In the genomic region with DNA sequence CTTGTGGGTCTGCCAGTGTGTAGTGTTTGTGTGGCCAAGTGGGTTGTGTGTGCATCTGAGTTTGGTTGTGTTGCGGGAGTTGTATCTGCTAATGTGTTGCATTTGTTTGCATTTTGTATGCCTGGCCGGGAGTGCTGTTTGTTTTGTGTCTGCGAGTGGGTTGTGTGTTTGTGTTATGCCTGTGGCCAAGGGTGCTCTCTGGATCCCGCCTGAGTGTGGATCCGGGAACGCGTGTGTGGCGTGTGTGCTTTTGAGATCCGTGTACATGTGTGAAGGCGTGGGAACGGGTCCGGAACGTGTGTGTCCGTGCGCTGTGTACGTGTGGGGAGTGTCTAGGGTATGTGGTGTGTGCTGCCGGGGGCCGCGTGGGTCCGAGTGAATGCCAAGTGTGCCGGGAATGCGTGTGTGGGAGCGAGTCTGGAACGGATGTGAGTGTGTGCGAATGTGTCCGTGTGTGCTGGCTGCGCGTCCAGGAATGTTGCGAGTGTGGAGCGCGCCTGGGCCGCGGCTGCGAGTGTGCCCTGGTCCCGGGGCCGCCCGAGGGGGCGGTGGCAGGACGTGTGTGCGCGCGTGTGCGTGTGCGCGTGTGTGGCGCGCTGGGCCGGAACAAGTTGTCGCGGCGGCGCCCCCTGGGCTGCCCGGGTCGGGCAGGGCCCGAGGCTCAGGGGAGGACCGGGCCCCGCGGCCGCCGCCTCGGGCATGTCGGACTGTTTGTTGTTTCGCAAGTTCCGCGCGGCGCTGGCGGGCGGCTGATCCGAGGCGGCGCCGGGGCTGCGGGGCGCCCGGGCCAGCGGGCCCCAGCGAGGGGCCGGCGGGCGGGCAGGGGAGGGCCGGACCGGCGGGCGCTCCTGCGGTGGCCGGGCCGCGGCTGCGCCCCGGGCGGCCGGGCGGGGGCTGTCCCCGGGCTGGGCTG, we compare ENCODE assay signal across 8 cellular contexts. TPM values are rescaled to one million over a fixed set of nuclear protein-coding genes. Genes with fewer than 3 reads are reported as not detected.
DNase-seq lines count a peak whose midpoint lies in the region; ATAC-seq, FAIRE-seq and TF ChIP-seq lines count a peak whose summit lies in the region.

No MANE protein-coding gene starts in this region.

- TF ChIP-seq EP300 in neural cell (conservative IDR thresholded peaks at IDR 0.05; ENCODE audit: poor library complexity, severe bottlenecking): no peak

- H3K4me2 ChIP-seq in neural cell (ENCODE audit: low read length): peak overlapping the region; percentile 59

- no peak for FAIRE-seq in GM19239 (lab: Jason Lieb, UNC)

- H2AFZ ChIP-seq in neural cell (ENCODE audit: low read depth, low read length): peak overlapping the region; percentile 27

- DNase-seq in BJ (ENCODE audit: low read depth): no peak
- DNase-seq in HT1080 (ENCODE audit: low read depth): peak; percentile 32
- DNase-seq in activated CD8-positive, alpha-beta memory T cell treated with anti-CD3 and anti-CD28 coated beads, Interleukin-2, amount 50 U/mL, for 48 hours: peak; percentile 61
- peak; percentile 49 for DNase-seq in fibroblast of villous mesenchyme (ENCODE audit: low read depth)
- no peak for DNase-seq in GM19239 (ENCODE audit: insufficient read length, low spot score)
- DNase-seq in H4 (ENCODE audit: low spot score): no peak

- POLR2A ChIA-PET in BJ (lab: Charles Lee): no interaction called here

- H4K20me1 ChIP-seq in neural cell (ENCODE audit: insufficient read depth): no peaks in the 10 kb centered on the region

- no peaks in the 10 kb centered on the region for H3K27me3 ChIP-seq in BJ (ENCODE audit: control insufficient read depth, insufficient read depth, low read length)
- H3K27me3 ChIP-seq in neural cell (ENCODE audit: insufficient read depth, low read depth, low read length): peaks cover 34% of the 10 kb centered on the region

- H3F3A ChIP-seq in neural cell (ENCODE audit: insufficient read depth, low read length, poor library complexity, severe bottlenecking): no peaks in the 10 kb centered on the region

- H3K36me3 ChIP-seq in BJ (ENCODE audit: control insufficient read depth, insufficient read depth, low read length): no peaks in the 10 kb centered on the region
- H3K36me3 ChIP-seq in neural cell (ENCODE audit: insufficient read depth, low read length): no peaks in the 10 kb centered on the region

- H3K4me3 ChIP-seq in BJ (ENCODE audit: low read depth, low read length) (peak overlapping the region; percentile 60), fibroblast of villous mesenchyme (ENCODE audit: low read depth, low read length) (peak overlapping the region; percentile 65), neural cell (ENCODE audit: low read length) (peak overlapping the region; percentile 73)

- peak overlapping the region; percentile 60 for H3K9ac ChIP-seq in neural cell (ENCODE audit: low read length)

- no peaks in the 10 kb centered on the region for H3K9me2 ChIP-seq in neural cell (ENCODE audit: insufficient read depth, low read length)

- no peak for ATAC-seq in HG03442 (IDR thresholded peaks at IDR 0.05; ENCODE audit: unreplicated experiment)

- H3K9me3 ChIP-seq in neural cell (ENCODE audit: low read length): no peaks in the 10 kb centered on the region

- no peak overlapping the region for H3K27ac ChIP-seq in neural cell (ENCODE audit: low read length)

- no peaks in the 10 kb centered on the region for H3K79me2 ChIP-seq in neural cell (replicated peaks; ENCODE audit: insufficient read depth, low read length)

- CTCF ChIA-PET in BJ (lab: Yijun Ruan, JAX): interaction anchor here (0.6 to 2.5 kb wide), 17 partner anchors 10 to 1582 kb away, joined by 3 to 11 read pairs (median 3); no protein-coding TSS in a partner anchor

- TF ChIP-seq RAD21 in neural cell (conservative IDR thresholded peaks at IDR 0.05): peak; percentile 13

- TF ChIP-seq CTCF in BJ (IDR thresholded peaks at IDR 0.05; ENCODE audit: insufficient read depth, low read depth, low read length): no peak
- TF ChIP-seq CTCF in fibroblast of villous mesenchyme (IDR thresholded peaks at IDR 0.05; ENCODE audit: insufficient read depth, low read depth, low read length): no peak
- no peak for TF ChIP-seq CTCF in neural cell (IDR thresholded peaks at IDR 0.05; ENCODE audit: poor library complexity, severe bottlenecking)

TF ChIP-seq in neural cell, 6 proteins besides CTCF, POLR2A, EP300 and RAD21:
- TF ChIP-seq EZH2 (IDR thresholded peaks at IDR 0.05; ENCODE audit: borderline replicate concordance, insufficient read depth, low read length, poor library complexity, severe bottlenecking) (peak; percentile 39), MXI1 (conservative IDR thresholded peaks at IDR 0.05; ENCODE audit: poor library complexity, severe bottlenecking) (no peak), REST (IDR thresholded peaks at IDR 0.05; ENCODE audit: borderline replicate concordance) (no peak), TAF1 (IDR thresholded peaks at IDR 0.05; ENCODE audit: low read depth) (no peak), POLR2AphosphoS5 (IDR thresholded peaks at IDR 0.05) (no peak), SMC3 (conservative IDR thresholded peaks at IDR 0.05; ENCODE audit: poor library complexity) (no peak)

RNA-seq across cellular contexts. Expression of gene PTPRU, which starts 0.9 kb away (rescaled TPM):
- 12.8 and 19.8 TPM in 2 replicates for polyA plus RNA-seq in BJ (2011; rRNA removed)
- polyA minus RNA-seq in BJ (2011; rRNA and poly(A)+ RNA removed): 20.9 and 26.4 TPM in 2 replicates
- total RNA-seq in HT1080 (2014; rRNA removed; shearing (Covaris generic)): 37.5 and 40.1 TPM in 2 replicates
- polyA plus RNA-seq in HT1080 (2015; cell fraction: cytosol; rRNA removed): 20.1 and 27.7 TPM in 2 replicates
- 28.9 and 32.2 TPM in 2 replicates for polyA plus RNA-seq in HT1080 (2015; cell fraction: nucleus; rRNA removed)
- total RNA-seq in fibroblast of villous mesenchyme: 5.5 and 6.9 TPM in 2 replicates
- polyA plus RNA-seq in neural cell: 2.5 and 5.0 TPM in 2 replicates
- 8.3 and 10.1 TPM in 2 replicates for polyA minus RNA-seq in neural cell
- total RNA-seq in H4 (2014; rRNA removed; shearing (Covaris generic)): 16.2 and 18.3 TPM in 2 replicates

RNA-seq across cellular contexts. Expression of gene MECR, which starts 6.5 kb away (rescaled TPM):
- polyA plus RNA-seq in BJ (2011; rRNA removed) (20.9 and 35.6 TPM in 2 replicates), neural cell (14.0 and 27.6 TPM in 2 replicates)
- 21.7 and 27.8 TPM in 2 replicates for polyA minus RNA-seq in BJ (2011; rRNA and poly(A)+ RNA removed)
- total RNA-seq in HT1080 (2014; rRNA removed; shearing (Covaris generic)): 34.4 and 34.6 TPM in 2 replicates
- 22.9 and 32.8 TPM in 2 replicates for polyA plus RNA-seq in HT1080 (2015; cell fraction: cytosol; rRNA removed)
- 20.0 and 35.4 TPM in 2 replicates for polyA plus RNA-seq in HT1080 (2015; cell fraction: nucleus; rRNA removed)
- total RNA-seq in fibroblast of villous mesenchyme: 22.5 and 28.0 TPM in 2 replicates
- 17.8 and 18.5 TPM in 2 replicates for polyA minus RNA-seq in neural cell
- total RNA-seq in H4 (2014; rRNA removed; shearing (Covaris generic)): 29.0 and 32.3 TPM in 2 replicates

RNA-seq across cellular contexts. Expression of gene SRSF4, which starts 55.5 kb away (rescaled TPM):
- 19.6 and 30.7 TPM in 2 replicates for polyA plus RNA-seq in BJ (2011; rRNA removed)
- polyA minus RNA-seq in BJ (2011; rRNA and poly(A)+ RNA removed): 20.5 and 22.7 TPM in 2 replicates
- total RNA-seq in HT1080 (2014; rRNA removed; shearing (Covaris generic)): 30.8 and 60.9 TPM in 2 replicates
- 46.4 and 59.0 TPM in 2 replicates for polyA plus RNA-seq in HT1080 (2015; cell fraction: cytosol; rRNA removed)
- 76.3 and 84.4 TPM in 2 replicates for polyA plus RNA-seq in HT1080 (2015; cell fraction: nucleus; rRNA removed)
- total RNA-seq in fibroblast of villous mesenchyme: 33.5 and 44.0 TPM in 2 replicates
- 46.2 and 59.7 TPM in 2 replicates for polyA plus RNA-seq in neural cell
- 64.0 and 66.2 TPM in 2 replicates for polyA minus RNA-seq in neural cell
- total RNA-seq in H4 (2014; rRNA removed; shearing (Covaris generic)): 28.9 and 29.3 TPM in 2 replicates

Comparison
In these comparisons a context has a peak if more than half of its experiments do, and no peak if none do; other contexts are left out.
1. DNase-seq: peak in HT1080 (single experiment), activated CD8-positive, alpha-beta memory T cell treated with anti-CD3 and anti-CD28 coated beads, Interleukin-2, amount 50 U/mL, for 48 hours (single experiment) and fibroblast of villous mesenchyme (single experiment); none in BJ (single experiment), GM19239 (single experiment) and H4 (single experiment).
2. Peak in every context shown above with its lines, with median percentiles within 50 percentile points of each other: H3K4me3 ChIP-seq.